13 cellular contexts compared by ENCODE assay signal in genomic region chr1:63189677-63190076, GRCh38.
A peak's percentile ranks its signal among the peaks of the same experiment; 100 is the strongest.
DNase-seq lines count a peak whose midpoint lies in the region; ATAC-seq and TF ChIP-seq lines count a peak whose summit lies in the region.
"Had no signal": no experiment of that assay in that cellular context is flagged by ENCODE, and none has a peak within 500 bp of the region (broad histone marks: within the 10 kb centered on the region; RNA-seq: fewer than 3 reads in every experiment).

No MANE protein-coding gene starts in this region.

- no peak overlapping the region for H3K4me3 ChIP-seq in HAP-1
- H3K4me3 ChIP-seq in heart left ventricle: no peak overlapping the region
- H3K4me3 ChIP-seq: left ventricle myocardium inferior had no signal

- peaks cover 4% of the 10 kb centered on the region; the same call in 1 of the 2 replicates for H3K27me3 ChIP-seq in HAP-1 (ENCODE audit: low read depth)
- peaks cover 0 to 7% (median 0%) of the 10 kb centered on the region in 9 donors for H3K27me3 ChIP-seq in heart left ventricle

- H3K4me3 Mint-ChIP-seq in mesothelial cell of epicardium: no peak overlapping the region
- no peak overlapping the region for H3K4me3 Mint-ChIP-seq in activated CD4-positive, alpha-beta memory T cell treated with anti-CD3 and anti-CD28 coated beads, Interleukin-2, amount 10 ng/mL, durations not matched to agents 7 days and 5 days
- H3K4me3 Mint-ChIP-seq: activated naive CD4-positive, alpha-beta T cell treated with anti-CD3 and anti-CD28 coated beads, Interleukin-2, amount 10 ng/mL, durations not matched to agents 7 days and 5 days; CD8-positive, alpha-beta memory T cell had no signal

- intact Hi-C loops in heart left ventricle (cut with DNase I): no loop called here

- TF ChIP-seq CTCF in mesothelial cell of epicardium (IDR thresholded peaks at IDR 0.05; ENCODE audit: unreplicated experiment) (no peak), heart left ventricle (IDR thresholded peaks at IDR 0.05) (peak in 3 of 12 donors; percentile 6 to 13 (median 7))

- POLR2A ChIA-PET in activated CD4-positive, alpha-beta memory T cell treated with anti-CD3 and anti-CD28 coated beads, Interleukin-2, amount 10 ng/mL, durations not matched to agents 7 days and 5 days (lab: Charles Lee): no interaction called here

- H3K4me1 ChIP-seq in HAP-1: no peaks in the 10 kb centered on the region
- H3K4me1 ChIP-seq in heart left ventricle: no peaks in the 10 kb centered on the region
- H3K4me1 ChIP-seq: left ventricle myocardium inferior had no signal

- 9 to 17% (median 13%) methylated on average over 1 of the region's 1 CpG for WGBS in heart left ventricle, 4 donors

- DNase-seq in COLO829 (ENCODE audit: low spot score) (peak; percentile 15), HAP-1 (ENCODE audit: low spot score in 2 of 2) (peak; percentile 24 to 62), NCI-H748 (lab: John Stamatoyannopoulos, UW; ENCODE audit: unreplicated experiment) (peak; percentile 56), fibroblast of peridontal ligament (ENCODE audit: extremely low read depth) (peak; percentile 8), mesothelial cell of epicardium (ENCODE audit: low spot score in 2 of 2, unreplicated experiment in 2 of 2) (no peak), heart left ventricle (no peak)
- DNase-seq in activated CD4-positive, CD25-positive, alpha-beta regulatory T cell (lab: John Stamatoyannopoulos, UW): no peak
- no peak for DNase-seq in activated CD4-positive, alpha-beta memory T cell treated with anti-CD3 and anti-CD28 coated beads, Interleukin-2, amount 10 ng/mL, durations not matched to agents 7 days and 5 days
- DNase-seq: activated naive CD4-positive, alpha-beta T cell treated with anti-CD3 and anti-CD28 coated beads, Interleukin-2, amount 10 ng/mL, durations not matched to agents 7 days and 5 days; CD8-positive, alpha-beta memory T cell; effector CD8-positive, alpha-beta T cell; left ventricle myocardium inferior; NCI-H2227 treated with DMSO at 0.1 percent for 48 hours had no signal

- H3K36me3 Mint-ChIP-seq in mesothelial cell of epicardium: no peaks in the 10 kb centered on the region
- no peaks in the 10 kb centered on the region for H3K36me3 Mint-ChIP-seq in activated CD4-positive, alpha-beta memory T cell treated with anti-CD3 and anti-CD28 coated beads, Interleukin-2, amount 10 ng/mL, durations not matched to agents 7 days and 5 days (ENCODE audit: low read depth)
- H3K36me3 Mint-ChIP-seq: activated naive CD4-positive, alpha-beta T cell treated with anti-CD3 and anti-CD28 coated beads, Interleukin-2, amount 10 ng/mL, durations not matched to agents 7 days and 5 days; CD8-positive, alpha-beta memory T cell had no signal

- no peak for TF ChIP-seq POLR2A in heart left ventricle (IDR thresholded peaks at IDR 0.05)

- H3K27ac ChIP-seq in heart left ventricle: no peak overlapping the region
- H3K27ac ChIP-seq: left ventricle myocardium inferior had no signal

- in situ Hi-C loops in HAP-1 (cut with MboI; ENCODE audit: low sequenced_read_pairs): loop anchor here (25.0 kb wide), 1 partner anchor 248 kb away; no protein-coding TSS in a partner anchor

- no peaks in the 10 kb centered on the region for H3K4me1 Mint-ChIP-seq in mesothelial cell of epicardium
- H3K4me1 Mint-ChIP-seq in activated CD4-positive, alpha-beta memory T cell treated with anti-CD3 and anti-CD28 coated beads, Interleukin-2, amount 10 ng/mL, durations not matched to agents 7 days and 5 days: no peaks in the 10 kb centered on the region
- H3K4me1 Mint-ChIP-seq: activated naive CD4-positive, alpha-beta T cell treated with anti-CD3 and anti-CD28 coated beads, Interleukin-2, amount 10 ng/mL, durations not matched to agents 7 days and 5 days; CD8-positive, alpha-beta memory T cell had no signal

- peaks cover 29% of the 10 kb centered on the region for H3K27me3 Mint-ChIP-seq in mesothelial cell of epicardium (ENCODE audit: low read depth)
- H3K27me3 Mint-ChIP-seq in activated CD4-positive, alpha-beta memory T cell treated with anti-CD3 and anti-CD28 coated beads, Interleukin-2, amount 10 ng/mL, durations not matched to agents 7 days and 5 days: peaks cover 7% of the 10 kb centered on the region
- H3K27me3 Mint-ChIP-seq: activated naive CD4-positive, alpha-beta T cell treated with anti-CD3 and anti-CD28 coated beads, Interleukin-2, amount 10 ng/mL, durations not matched to agents 7 days and 5 days had no signal

- H3K9me3 ChIP-seq in HAP-1 (no peaks in the 10 kb centered on the region), heart left ventricle (no peaks in the 10 kb centered on the region)
- H3K9me3 ChIP-seq: left ventricle myocardium inferior had no signal

- H3K36me3 ChIP-seq in HAP-1 (replicated peaks) (no peaks in the 10 kb centered on the region), heart left ventricle (no peaks in the 10 kb centered on the region)
- H3K36me3 ChIP-seq: left ventricle myocardium inferior had no signal

- ATAC-seq in heart left ventricle: no peak

- CTCF ChIA-PET in activated CD4-positive, alpha-beta memory T cell treated with anti-CD3 and anti-CD28 coated beads, Interleukin-2, amount 10 ng/mL, durations not matched to agents 7 days and 5 days (lab: Charles Lee): no interaction called here

- no peak overlapping the region for H3K27ac Mint-ChIP-seq in mesothelial cell of epicardium
- no peak overlapping the region for H3K27ac Mint-ChIP-seq in activated CD4-positive, alpha-beta memory T cell treated with anti-CD3 and anti-CD28 coated beads, Interleukin-2, amount 10 ng/mL, durations not matched to agents 7 days and 5 days
- H3K27ac Mint-ChIP-seq: activated naive CD4-positive, alpha-beta T cell treated with anti-CD3 and anti-CD28 coated beads, Interleukin-2, amount 10 ng/mL, durations not matched to agents 7 days and 5 days; CD8-positive, alpha-beta memory T cell had no signal

- H3K9me3 Mint-ChIP-seq in mesothelial cell of epicardium: no peaks in the 10 kb centered on the region
- H3K9me3 Mint-ChIP-seq in activated CD4-positive, alpha-beta memory T cell treated with anti-CD3 and anti-CD28 coated beads, Interleukin-2, amount 10 ng/mL, durations not matched to agents 7 days and 5 days: no peaks in the 10 kb centered on the region
- H3K9me3 Mint-ChIP-seq: activated naive CD4-positive, alpha-beta T cell treated with anti-CD3 and anti-CD28 coated beads, Interleukin-2, amount 10 ng/mL, durations not matched to agents 7 days and 5 days; CD8-positive, alpha-beta memory T cell had no signal

Comparison
In these comparisons a context has a peak if more than half of its experiments do, and no peak if none do; other contexts are left out.
1. DNase-seq: peak in COLO829 (single experiment), HAP-1 (2 of 2), NCI-H748 (single experiment) and fibroblast of peridontal ligament (single experiment); none in mesothelial cell of epicardium (0 of 2), activated CD4-positive, CD25-positive, alpha-beta regulatory T cell (0 of 4), heart left ventricle (0 of 5) and activated CD4-positive, alpha-beta memory T cell treated with anti-CD3 and anti-CD28 coated beads, Interleukin-2, amount 10 ng/mL, durations not matched to agents 7 days and 5 days (single experiment).